In the genomic region with DNA sequence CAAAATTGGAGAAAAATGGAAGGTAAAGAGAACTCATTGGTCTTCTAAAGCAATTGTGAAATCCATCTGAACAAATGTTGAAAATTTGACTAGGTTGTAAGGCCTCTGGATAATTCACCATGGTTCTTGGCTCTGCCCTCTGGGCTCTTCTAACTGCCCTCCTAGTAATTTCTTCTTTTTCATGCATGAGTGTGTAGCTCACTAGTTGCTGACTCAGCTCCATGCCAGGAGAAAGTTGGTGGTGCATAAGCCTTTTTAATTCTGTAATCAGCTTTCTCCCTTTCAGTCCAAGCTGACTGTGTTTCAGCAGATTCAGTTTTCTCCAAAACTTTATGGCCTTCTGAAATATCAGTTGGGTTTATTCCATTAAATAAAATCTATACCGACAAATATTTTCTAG, we compare ENCODE assay signal across 17 cellular contexts.
DNase-seq lines count a peak whose midpoint lies in the region; ATAC-seq, FAIRE-seq and TF ChIP-seq lines count a peak whose summit lies in the region.
"Had no signal": no experiment of that assay in that cellular context is flagged by ENCODE, and none has a peak within 500 bp of the region (broad histone marks: within the 10 kb centered on the region; RNA-seq: fewer than 3 reads in every experiment).

No MANE protein-coding gene starts in this region.

- ATAC-seq in A549, result no peak
- ATAC-seq: CD8-positive, alpha-beta T cell had no signal

- no peaks in the 10 kb centered on the region for H3K9me3 ChIP-seq in A549

- TF ChIP-seq CTCF in A549 (IDR thresholded peaks at IDR 0.05), result no peak

- H3K4me1 ChIP-seq in A549, result no peaks in the 10 kb centered on the region

- POLR2A ChIA-PET in A549 (lab: Yijun Ruan, JAX), result no interaction called here

- FAIRE-seq in A549 (lab: Jason Lieb, UNC), result no peak
- FAIRE-seq: A204.1, HTR-8/SVneo had no signal

- no peak for TF ChIP-seq POLR2A in A549 (IDR thresholded peaks at IDR 0.05; ENCODE audit: low read length)

- TF ChIP-seq RAD21 in A549 (conservative IDR thresholded peaks at IDR 0.05 in 1 of 2, IDR thresholded peaks at IDR 0.05 in 1 of 2), result no peak

- H3K4me3 ChIP-seq in A549, result no peak overlapping the region
- H3K4me3 ChIP-seq: BLaER1 treated with 17β-estradiol and CSF1 and Interleukin-3, amounts not matched to agents 10 nM and 100 nM had no signal

- no peak overlapping the region for H3K27ac ChIP-seq in A549
- H3K27ac ChIP-seq: BLaER1 treated with 17β-estradiol and CSF1 and Interleukin-3, amounts not matched to agents 10 nM and 100 nM had no signal

- 6% methylated on average over 1 of the region's 1 CpG for WGBS in A549 (ENCODE audit: missing lambda C conversion rate)

- no peak for DNase-seq in A549 (ENCODE audit: low read depth in 1 of 2, low spot score in 1 of 2)
- DNase-seq in NCI-H82 treated with DMSO at 0.1 percent for 48 hours (lab: John Stamatoyannopoulos, UW; ENCODE audit: unreplicated experiment), result peak; percentile 5
- peak; percentile 1 for DNase-seq in glomerular visceral epithelial cell (ENCODE audit: extremely low spot score)
- DNase-seq in renal cortical epithelial cell (ENCODE audit: low read depth), result peak; percentile 77
- no peak for DNase-seq in activated CD4-positive, alpha-beta T cell treated with anti-CD3 and anti-CD28 coated beads for 1 hour
- DNase-seq in activated T-cell treated with anti-CD3 and anti-CD28 coated beads for 4 hours, result no peak
- no peak for DNase-seq in dermis blood vessel endothelial cell
- DNase-seq: AML-193; Calu3; CD8-positive, alpha-beta T cell; DMS79 treated with DMSO at 0.1 percent for 48 hours; GF-D8; GOT3; H9 had no signal

- H3K4me2 ChIP-seq in A549, result no peak overlapping the region
- H3K4me2 ChIP-seq: BLaER1 treated with 17β-estradiol and CSF1 and Interleukin-3, amounts not matched to agents 10 nM and 100 nM had no signal

- TF ChIP-seq EP300 in A549 (IDR thresholded peaks at IDR 0.05), result no peak

- CTCF ChIA-PET in A549 (lab: Yijun Ruan, JAX), result no interaction called here

TF ChIP-seq in A549, 52 proteins besides CTCF, POLR2A, EP300 and RAD21:
- peak; percentile 61 for TF ChIP-seq MAFK (IDR thresholded peaks at IDR 0.05; ENCODE audit: partially characterized antibody)
- TF ChIP-seq TP53 (CRISPR knock-in tag; IDR thresholded peaks at IDR 0.05), result no peak
- TF ChIP-seq KDM5A (IDR thresholded peaks at IDR 0.05), result no peak
- TF ChIP-seq SREBF2 (IDR thresholded peaks at IDR 0.05), result no peak
- TF ChIP-seq PHF8 (IDR thresholded peaks at IDR 0.05; ENCODE audit: borderline replicate concordance, low read depth), result no peak
- TF ChIP-seq CHD4 (IDR thresholded peaks at IDR 0.05; ENCODE audit: borderline replicate concordance), result no peak

Comparison
In these comparisons a context has a peak if more than half of its experiments do, and no peak if none do; other contexts are left out.
1. DNase-seq: peak in NCI-H82 treated with DMSO at 0.1 percent for 48 hours (single experiment), glomerular visceral epithelial cell (single experiment) and renal cortical epithelial cell (single experiment); none in A549 (0 of 2), activated CD4-positive, alpha-beta T cell treated with anti-CD3 and anti-CD28 coated beads for 1 hour (single experiment), activated T-cell treated with anti-CD3 and anti-CD28 coated beads for 4 hours (single experiment) and dermis blood vessel endothelial cell (single experiment).